In the genomic region with DNA sequence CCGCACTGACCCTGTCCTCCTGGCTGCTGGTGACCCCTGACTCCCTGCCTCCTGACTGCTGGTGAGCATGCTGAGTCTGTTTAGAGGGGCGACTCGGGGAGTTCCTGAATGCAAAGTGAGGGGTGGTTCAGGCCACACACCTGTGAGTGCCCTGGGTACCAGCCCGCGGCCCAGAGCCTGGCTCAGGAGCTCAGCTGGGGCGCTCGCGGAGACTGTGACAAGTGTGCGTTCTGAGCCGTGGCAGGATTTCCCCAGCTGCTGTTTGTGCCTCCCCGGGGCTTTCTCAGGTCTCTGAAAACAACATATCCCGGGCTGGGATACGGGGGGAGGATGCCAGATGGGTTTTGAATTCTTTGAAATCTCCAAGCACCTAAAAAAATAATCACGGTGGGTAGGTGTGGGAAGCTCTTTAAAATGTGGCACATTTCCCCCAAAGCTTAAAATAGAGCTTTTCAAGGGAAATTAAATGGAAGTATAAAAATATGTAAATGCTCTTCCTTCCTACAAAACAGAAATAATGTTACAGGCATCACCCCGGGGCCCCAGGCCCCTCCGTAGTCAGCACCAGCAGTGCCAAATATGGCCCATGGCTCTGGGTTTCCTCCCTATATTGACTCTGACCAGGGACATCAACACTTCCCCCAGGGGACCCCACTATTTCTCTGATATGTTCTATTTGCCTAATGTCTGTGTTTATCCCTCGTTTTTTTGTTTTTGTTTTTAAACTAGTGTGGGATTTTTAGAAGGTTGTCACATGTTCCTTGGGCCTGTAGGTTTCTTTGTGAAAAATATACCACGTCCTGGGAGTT, we compare ENCODE assay signal across 9 cellular contexts. TPM values are rescaled to one million over a fixed set of nuclear protein-coding genes. Genes with fewer than 3 reads are reported as not detected.
DNase-seq lines count a peak whose midpoint lies in the region; ATAC-seq, FAIRE-seq and TF ChIP-seq lines count a peak whose summit lies in the region.
"Had no signal": no experiment of that assay in that cellular context is flagged by ENCODE, and none has a peak within 500 bp of the region (broad histone marks: within the 10 kb centered on the region; RNA-seq: fewer than 3 reads in every experiment).

No MANE protein-coding gene starts in this region.

- H3K4me3 ChIP-seq in Peyer's patch: no peak overlapping the region
- no peak overlapping the region for H3K4me3 ChIP-seq in kidney (ENCODE audit: low read length in 2 of 2)

- no peak for TF ChIP-seq CTCF in Peyer's patch (IDR thresholded peaks at IDR 0.05)
- TF ChIP-seq CTCF in kidney (IDR thresholded peaks at IDR 0.05; ENCODE audit: borderline replicate concordance, extremely low read depth, insufficient read depth): no peak

- H3K36me3 ChIP-seq in Peyer's patch: no peaks in the 10 kb centered on the region
- no peaks in the 10 kb centered on the region for H3K36me3 ChIP-seq in kidney (ENCODE audit: control insufficient read depth in 1 of 2, insufficient read depth in 2 of 2, low read length in 2 of 2)

- H3K27ac ChIP-seq in Peyer's patch (peak overlapping the region in 2 of 4 donors; percentile 45 to 79), kidney (ENCODE audit: low read depth in 2 of 2, low read length in 2 of 2) (no peak overlapping the region)

- intact Hi-C loops in kidney (cut with DNase I): no loop called here

- H3K4me1 ChIP-seq in Peyer's patch (peaks cover 0 to 20% (median 5%) of the 10 kb centered on the region in 4 donors), kidney (ENCODE audit: control insufficient read depth in 1 of 2, insufficient read depth in 1 of 2, low read depth in 1 of 2, low read length in 2 of 2) (peaks cover 0 to 2% of the 10 kb centered on the region in 2 donors)

- H3K9ac ChIP-seq in kidney (ENCODE audit: low read length in 2 of 2): no peak overlapping the region

- no peaks in the 10 kb centered on the region for H3K27me3 ChIP-seq in Peyer's patch

- no peak for FAIRE-seq in kidney (lab: Jason Lieb, UNC)

- TF ChIP-seq POLR2A in Peyer's patch (IDR thresholded peaks at IDR 0.05): no peak

- ATAC-seq in GM21529 (IDR thresholded peaks at IDR 0.05; ENCODE audit: unreplicated experiment) (peak; percentile 74), HG03439 (IDR thresholded peaks at IDR 0.05; ENCODE audit: unreplicated experiment) (no peak)
- peak; percentile 64 for ATAC-seq in stimulated activated naive CD8-positive, alpha-beta T cell treated with anti-CD3 and anti-CD28 coated beads, Interleukin-15, Interleukin-2, amounts not matched to agents 100 U/mL and 50 U/mL, for 24 hours

- H3K9me3 ChIP-seq in Peyer's patch (no peaks in the 10 kb centered on the region), kidney (ENCODE audit: control insufficient read depth in 1 of 2, low read length in 2 of 2) (no peaks in the 10 kb centered on the region)

- DNase-seq in Peyer's patch: peak in 2 of 3 donors; percentile 86 to 90
- peak; percentile 38 for DNase-seq in activated naive CD8-positive, alpha-beta T cell treated with anti-CD3 and anti-CD28 coated beads, Interleukin-2, amount 50 U/mL, for 16 hours (ENCODE audit: low read depth, low spot score)
- DNase-seq in stimulated activated naive CD8-positive, alpha-beta T cell treated with anti-CD3 and anti-CD28 coated beads, Interleukin-15, Interleukin-2, amounts not matched to agents 100 U/mL and 50 U/mL, for 24 hours: peak; percentile 79
- DNase-seq in SW 1271 (lab: John Stamatoyannopoulos, UW): no peak
- no peak for DNase-seq in kidney
- DNase-seq: dermis blood vessel endothelial cell, IMR-90 had no signal

RNA-seq across cellular contexts. Expression of a gene that starts 49.9 kb away (rescaled TPM):
- total RNA-seq in Peyer's patch (10 to 100 TPM in 1 of 4 donors, 1 to 10 TPM in 3; 3.9 to 18.2 (median 5.4) TPM), kidney (8.8 TPM)
- 0.45 TPM for polyA plus RNA-seq in kidney (ENCODE audit: insufficient read depth, low read depth, low replicate concordance)
- total RNA-seq: dermis blood vessel endothelial cell, IMR-90 had no signal
- polyA plus RNA-seq: IMR-90 had no signal

Comparison
In these comparisons a context has a peak if more than half of its experiments do, and no peak if none do; other contexts are left out.
1. DNase-seq: peak in Peyer's patch (2 of 3), activated naive CD8-positive, alpha-beta T cell treated with anti-CD3 and anti-CD28 coated beads, Interleukin-2, amount 50 U/mL, for 16 hours (single experiment) and stimulated activated naive CD8-positive, alpha-beta T cell treated with anti-CD3 and anti-CD28 coated beads, Interleukin-15, Interleukin-2, amounts not matched to agents 100 U/mL and 50 U/mL, for 24 hours (single experiment); none in SW 1271 (0 of 2) and kidney (single experiment).